In the genomic region with DNA sequence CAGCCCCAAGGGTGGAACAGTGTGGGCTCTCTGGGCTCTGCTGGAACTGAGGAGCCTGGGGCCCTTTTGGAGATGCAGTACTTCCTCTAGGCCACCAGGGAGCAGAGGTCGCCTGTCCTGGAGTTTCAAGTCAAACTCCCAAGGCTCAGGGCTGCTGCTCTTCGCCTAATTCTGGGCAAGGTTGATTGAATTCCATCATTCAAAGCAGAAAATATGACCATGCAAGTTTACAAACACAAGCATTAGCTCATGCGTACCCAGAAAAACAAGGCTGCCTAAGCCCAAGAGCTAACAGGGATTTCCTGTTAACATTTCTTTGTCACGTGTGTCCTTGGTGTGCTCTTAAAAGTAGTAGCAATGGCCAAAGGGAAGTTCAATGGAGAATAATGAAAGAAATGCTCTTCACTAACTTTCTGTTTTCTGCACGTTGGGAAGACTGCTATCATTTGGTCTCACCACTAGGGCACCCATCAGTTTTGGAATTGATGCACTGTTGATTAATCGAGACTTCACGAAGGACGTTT, we compare ENCODE assay signal across 8 cellular contexts. TPM values are rescaled to one million over a fixed set of nuclear protein-coding genes. Genes with fewer than 3 reads are reported as not detected.
DNase-seq lines count a peak whose midpoint lies in the region; ATAC-seq and TF ChIP-seq lines count a peak whose summit lies in the region.

No MANE protein-coding gene starts in this region.

- DNase-seq in DMS114 treated with DMSO at 0.1 percent for 48 hours (lab: John Stamatoyannopoulos, UW; ENCODE audit: unreplicated experiment): peak; percentile 47
- DNase-seq in HL-60 (ENCODE audit: low read depth in 1 of 2, low spot score in 1 of 2): peak; percentile 39 to 59
- DNase-seq in RWPE1 (ENCODE audit: low spot score): peak; percentile 60
- peak; percentile 18 for DNase-seq in activated gamma-delta T cell treated with anti-CD3 and anti-CD28 coated beads, Interleukin-2, amount 50 U/mL, for 16 hours (ENCODE audit: low read depth)
- DNase-seq in glomerular endothelial cell (ENCODE audit: extremely low read depth, low read depth, low spot score): peak; percentile 25
- DNase-seq in pons (ENCODE audit: low spot score): peak; percentile 77

- H3K27ac ChIP-seq in HL-60 (replicated peaks) (no peak overlapping the region), RWPE1 (no peak overlapping the region)

- no peak overlapping the region for H3K4me3 ChIP-seq in HL-60 (replicated peaks; ENCODE audit: insufficient read depth, low read length)

- TF ChIP-seq CTCF in HL-60 (IDR thresholded peaks at IDR 0.05; ENCODE audit: insufficient read depth, low read length): peak; percentile 63
- peak; percentile 73 for TF ChIP-seq CTCF in RWPE1 (conservative IDR thresholded peaks at IDR 0.05; ENCODE audit: low read depth)

- CTCF ChIA-PET in RWPE1 (lab: Yijun Ruan, JAX): interaction anchor here (0.6 to 1.3 kb wide), 6 partner anchors 9 to 281 kb away, joined by 3 to 5 read pairs (median 4); no protein-coding TSS in a partner anchor

- ATAC-seq in GM19467 (IDR thresholded peaks at IDR 0.05; ENCODE audit: unreplicated experiment) (peak; percentile 67), GM21526 (IDR thresholded peaks at IDR 0.05; ENCODE audit: low FRiP score, unreplicated experiment) (no peak)

- POLR2A ChIA-PET in RWPE1 (lab: Yijun Ruan, JAX; ENCODE audit: low non-redundant PET): no interaction called here

- H3K27me3 ChIP-seq in HL-60 (ENCODE audit: insufficient read depth, poor library complexity, severe bottlenecking): no peaks in the 10 kb centered on the region

RNA-seq across cellular contexts. Expression of a gene that starts 20.1 kb away (rescaled TPM):
- total RNA-seq in glomerular endothelial cell: not detected in 2 replicates

RNA-seq across cellular contexts. Expression of a gene that starts 34.1 kb away (rescaled TPM):
- not detected in 2 replicates for total RNA-seq in glomerular endothelial cell

Comparison
In these comparisons a context has a peak if more than half of its experiments do, and no peak if none do; other contexts are left out.
1. DNase-seq: peak in every context shown above with its lines; median percentile 77 in pons; 60 in RWPE1; 49 in HL-60; 47 in DMS114 treated with DMSO at 0.1 percent for 48 hours; 25 in glomerular endothelial cell; 18 in activated gamma-delta T cell treated with anti-CD3 and anti-CD28 coated beads, Interleukin-2, amount 50 U/mL, for 16 hours.